16 cellular contexts compared by ENCODE assay signal in the genomic region with DNA sequence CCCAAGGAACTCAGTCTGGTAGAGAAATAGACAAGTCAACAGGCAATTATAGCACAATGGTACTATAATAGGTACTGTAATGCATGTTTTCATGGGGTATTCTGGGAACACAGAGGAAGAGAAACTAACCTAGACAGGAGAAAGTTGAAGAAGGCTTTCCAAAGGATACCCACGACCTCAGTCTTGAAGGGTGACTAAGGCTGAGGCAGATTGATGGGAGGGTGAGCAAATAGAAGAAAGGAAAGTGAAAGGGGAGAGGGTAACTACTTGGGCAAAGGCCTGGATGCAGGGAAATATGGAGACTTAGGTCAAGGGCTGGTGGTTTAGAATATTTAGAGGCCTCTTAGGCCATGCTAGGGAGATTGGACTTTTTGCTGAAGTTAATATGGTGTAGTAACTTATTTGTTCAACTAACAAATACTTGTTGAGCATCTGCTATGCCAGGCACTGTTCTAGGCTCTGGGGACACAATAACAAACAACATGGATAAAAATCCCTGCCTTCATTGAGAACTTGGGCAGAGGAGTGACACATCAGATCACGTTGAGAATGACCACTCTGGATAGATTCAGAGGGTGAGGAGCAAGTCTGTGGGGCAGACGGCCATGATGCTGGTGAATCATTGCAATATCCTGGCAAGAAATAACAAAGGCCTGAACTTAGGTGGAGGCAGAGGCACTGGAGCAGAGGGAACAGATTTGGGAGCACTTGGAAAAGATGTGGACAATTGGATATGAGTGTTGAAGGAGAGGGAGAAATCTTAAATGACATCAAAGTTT. TPM values are rescaled to one million over a fixed set of nuclear protein-coding genes. Genes with fewer than 3 reads are reported as not detected.
DNase-seq lines count a peak whose midpoint lies in the region; ATAC-seq, FAIRE-seq and TF ChIP-seq lines count a peak whose summit lies in the region.
"Had no signal": no experiment of that assay in that cellular context is flagged by ENCODE, and none has a peak within 500 bp of the region (broad histone marks: within the 10 kb centered on the region; RNA-seq: fewer than 3 reads in every experiment).

No MANE protein-coding gene starts in this region.

- no peaks in the 10 kb centered on the region for H3K36me3 ChIP-seq in SK-N-SH (replicated peaks in 1 of 2; ENCODE audit: control insufficient read depth in 1 of 2, insufficient read depth in 2 of 2, low read length in 1 of 2)
- H3K36me3 ChIP-seq in A673 (ENCODE audit: insufficient read depth, low read length, poor library complexity, severe bottlenecking): no peaks in the 10 kb centered on the region
- H3K36me3 ChIP-seq: neutrophil had no signal

- no TSS peak for BruUV-seq in A673 (replicated peaks; lab: Mats Ljungman, UMichigan)

- 42% methylated on average over 3 of the region's 3 CpGs for WGBS in SK-N-SH (ENCODE audit: low lambda C conversion rate)

- H3K4me1 ChIP-seq in SK-N-SH (ENCODE audit: control insufficient read depth in 1 of 2, insufficient read depth in 2 of 2, low read depth in 1 of 2, low read length in 1 of 2): peaks cover 0 to under 1% of the 10 kb centered on the region in 2 experiments; a peak in 1 of 4 replicates
- no peaks in the 10 kb centered on the region for H3K4me1 ChIP-seq in A673 (ENCODE audit: insufficient read depth, low read length, poor library complexity, severe bottlenecking)

- POLR2A ChIA-PET in SK-N-SH (lab: Yijun Ruan, JAX) (no interaction called here), A673 (lab: Charles Lee; ENCODE audit: low non-redundant PET) (no interaction called here)

- H3K4me2 ChIP-seq in SK-N-SH: no peak overlapping the region

- intact Hi-C loops in A673 (cut with micrococcal nuclease; ENCODE audit: unreplicated experiment): no loop called here

- CTCF ChIA-PET in SK-N-SH (lab: Yijun Ruan, JAX) (interaction anchor here (1.1 to 7.3 kb wide), 3 partner anchors 14 to 268 kb away, joined by 3 to 83 read pairs (median 15); no protein-coding TSS in a partner anchor), A673 (lab: Charles Lee) (interaction anchor here (0.6 kb wide), 1 partner anchor 14 kb away, joined by 7 read pairs; no protein-coding TSS in a partner anchor)

- no peaks in the 10 kb centered on the region for H3F3A ChIP-seq in SK-N-SH (replicated peaks; ENCODE audit: insufficient read depth)

- no peak for TF ChIP-seq CTCF in SK-N-SH (IDR thresholded peaks at IDR 0.05)
- no peak for TF ChIP-seq CTCF in epithelial cell of esophagus (IDR thresholded peaks at IDR 0.05; ENCODE audit: insufficient read depth, low read depth, low read length, missing control alignments)
- TF ChIP-seq CTCF in A673 (conservative IDR thresholded peaks at IDR 0.05; ENCODE audit: low read depth, low read length): no peak

- H3K27me3 ChIP-seq in SK-N-SH (ENCODE audit: insufficient read depth): no peaks in the 10 kb centered on the region
- no peaks in the 10 kb centered on the region for H3K27me3 ChIP-seq in A673 (replicated peaks; ENCODE audit: insufficient read depth, low read depth, low read length, poor library complexity)
- H3K27me3 ChIP-seq: neutrophil had no signal

- H3K4me3 ChIP-seq in SK-N-SH (ENCODE audit: low read depth in 2 of 2, low read length in 1 of 2) (no peak overlapping the region), epithelial cell of esophagus (ENCODE audit: low read length) (no peak overlapping the region), skeletal muscle cell (ENCODE audit: low read depth, low read length) (no peak overlapping the region), A673 (ENCODE audit: low read depth, low read length, poor library complexity, severe bottlenecking) (no peak overlapping the region)

- H3K27ac ChIP-seq in SK-N-SH (ENCODE audit: low read depth in 2 of 2, low read length in 1 of 2): no peak overlapping the region
- H3K27ac ChIP-seq in A673 (ENCODE audit: low read depth, low read length, poor library complexity, severe bottlenecking): no peak overlapping the region
- H3K27ac ChIP-seq: neutrophil had no signal

- TF ChIP-seq RAD21 in SK-N-SH (IDR thresholded peaks at IDR 0.05; ENCODE audit: low read length): no peak

- H2AFZ ChIP-seq in SK-N-SH (ENCODE audit: low read depth): no peak overlapping the region

- H3K9me3 ChIP-seq in SK-N-SH (no peaks in the 10 kb centered on the region), A673 (ENCODE audit: low read depth, low read length, poor library complexity, severe bottlenecking) (no peaks in the 10 kb centered on the region)
- H3K9me3 ChIP-seq: neutrophil had no signal

- no peak overlapping the region for H3K9ac ChIP-seq in SK-N-SH

- FAIRE-seq in RCC 7860 (lab: Jason Lieb, UNC): peak; percentile 55
- FAIRE-seq: A204.1, HepG2 had no signal

- H3K79me2 ChIP-seq in SK-N-SH (ENCODE audit: insufficient read depth): no peaks in the 10 kb centered on the region

- H4K20me1 ChIP-seq in SK-N-SH (ENCODE audit: insufficient read depth): no peaks in the 10 kb centered on the region

- TF ChIP-seq EP300 in SK-N-SH (IDR thresholded peaks at IDR 0.05; ENCODE audit: borderline replicate concordance in 1 of 2, low read depth in 1 of 2, low read length in 1 of 2): no peak

- no peaks in the 10 kb centered on the region for H3K9me2 ChIP-seq in SK-N-SH

- ATAC-seq in SK-N-SH treated with all-trans-retinoic acid at 6 μM for 48 hours (0 out of 3 replicates have a peak, but pooled peaks have one; percentile 33), GM18867 (IDR thresholded peaks at IDR 0.05; ENCODE audit: unreplicated experiment) (no peak), GM21390 (IDR thresholded peaks at IDR 0.05; ENCODE audit: unreplicated experiment) (no peak)
- ATAC-seq: HepG2, Panc1 had no signal

- DNase-seq in SK-N-SH (no peak), RCC 7860 (ENCODE audit: low spot score) (peak; percentile 51), epithelial cell of esophagus (ENCODE audit: low read depth) (peak; percentile 58), skeletal muscle cell (ENCODE audit: low read depth) (peak; percentile 13), A673 (ENCODE audit: low spot score) (no peak)
- DNase-seq: activated CD4-positive, alpha-beta T cell treated with anti-CD3 and anti-CD28 coated beads, Interleukin-2, amount 10 ng/mL, durations not matched to agents 7 days and 5 days; central memory CD4-positive, alpha-beta T cell; NCI-H1436; NCI-H524 treated with DMSO at 0.1 percent for 48 hours had no signal

TF ChIP-seq in SK-N-SH treated with all-trans-retinoic acid at 6 μM for 48 hours, 23 proteins besides CTCF, POLR2A, EP300 and RAD21:
- TF ChIP-seq ARNTL (CRISPR knock-in tag; IDR thresholded peaks at IDR 0.05; ENCODE audit: borderline replicate concordance, low read depth): no peak

TF ChIP-seq in SK-N-SH, 30 proteins besides CTCF, POLR2A, EP300 and RAD21:
- TF ChIP-seq RCOR1 (IDR thresholded peaks at IDR 0.05; ENCODE audit: low read length): no peak
- no peak for TF ChIP-seq POLR2AphosphoS5 (IDR thresholded peaks at IDR 0.05; ENCODE audit: low read depth, low read length)
- no peak for TF ChIP-seq NFIC (IDR thresholded peaks at IDR 0.05; ENCODE audit: borderline replicate concordance)
- no peak for TF ChIP-seq JUND (IDR thresholded peaks at IDR 0.05)
- no peak for TF ChIP-seq YY1 (IDR thresholded peaks at IDR 0.05; ENCODE audit: low read depth)
- no peak for TF ChIP-seq EZH2phosphoT487 (IDR thresholded peaks at IDR 0.05; ENCODE audit: borderline replicate concordance, low read depth)
- no peak for TF ChIP-seq NRF1 (IDR thresholded peaks at IDR 0.05; ENCODE audit: low read depth, low read length)
- TF ChIP-seq RXRA (IDR thresholded peaks at IDR 0.05; ENCODE audit: borderline replicate concordance, low read depth): no peak
- no peak for TF ChIP-seq FOXM1 (IDR thresholded peaks at IDR 0.05; ENCODE audit: low read depth)

RNA-seq across cellular contexts. Expression of gene PLB1, which starts 56.4 kb away (rescaled TPM):
- 0.10 and 0.39 TPM in 2 replicates for polyA plus RNA-seq in SK-N-SH (2012; rRNA removed)
- polyA plus RNA-seq in SK-N-SH (2012; cell fraction: cytosol; rRNA removed): 0.13 and 0.18 TPM in 2 replicates
- polyA plus RNA-seq in SK-N-SH (2012; cell fraction: nucleus; rRNA removed): 0.52 and 0.60 TPM in 2 replicates
- total RNA-seq in A673 (2021): 0.39 TPM in 1 of 2 replicates, not detected in the other

Comparison
In these comparisons a context has a peak if more than half of its experiments do, and no peak if none do; other contexts are left out.
1. DNase-seq: peak in RCC 7860 (single experiment), epithelial cell of esophagus (single experiment) and skeletal muscle cell (single experiment); none in SK-N-SH (single experiment) and A673 (single experiment).